2 cellular contexts compared by ENCODE assay signal in the genomic region with DNA sequence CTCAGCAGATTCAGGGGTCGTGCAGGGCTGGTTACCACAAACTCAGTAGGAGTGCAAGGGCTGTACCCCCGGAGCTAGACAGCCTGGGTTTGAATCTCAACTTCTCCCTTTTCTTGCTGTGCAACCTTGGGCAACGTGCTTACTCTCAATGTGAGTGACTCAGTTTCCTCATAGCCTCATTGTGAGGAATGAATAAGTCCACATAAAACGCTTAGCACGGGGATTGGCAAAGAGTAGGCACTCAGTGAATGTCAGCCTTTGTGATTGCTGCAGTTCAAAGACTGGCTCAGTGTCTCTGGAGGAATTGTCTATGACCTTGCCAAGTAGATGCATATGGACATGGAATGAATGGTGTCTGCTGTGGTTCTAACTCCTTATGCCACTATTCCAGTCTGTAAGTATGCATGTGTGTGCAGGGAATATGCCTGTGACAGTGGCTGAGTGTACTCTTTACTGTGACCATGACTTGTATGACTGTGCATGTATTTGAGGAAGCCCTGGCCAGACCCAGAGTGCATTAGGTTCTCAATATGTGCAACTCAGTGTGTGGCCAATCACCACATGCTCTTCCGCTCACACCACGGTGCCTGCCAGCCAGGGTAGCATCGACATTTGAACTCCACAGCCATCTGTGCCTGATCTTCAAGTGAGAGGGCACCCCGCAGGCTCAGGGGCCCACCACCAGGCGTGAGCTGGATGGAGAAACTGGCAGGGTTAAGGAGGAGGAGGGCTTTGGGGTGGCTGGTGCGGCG.
TF ChIP-seq lines count a peak whose summit lies in the region.

No MANE protein-coding gene starts in this region.

TF ChIP-seq in HCT116, 20 proteins besides CTCF, POLR2A, EP300 and RAD21:
- TF ChIP-seq EZH2 (IDR thresholded peaks at IDR 0.05) (no peak), YY1 (IDR thresholded peaks at IDR 0.05; ENCODE audit: extremely low read depth, insufficient replicate concordance, low read depth, low read length) (no peak), EZH2phosphoT487 (IDR thresholded peaks at IDR 0.05; ENCODE audit: borderline replicate concordance) (no peak), JUND (IDR thresholded peaks at IDR 0.05) (no peak), TCF7L2 (IDR thresholded peaks at IDR 0.05; ENCODE audit: borderline replicate concordance, extremely low read depth, insufficient read depth, insufficient read length) (no peak), SIN3A (IDR thresholded peaks at IDR 0.05; ENCODE audit: low read depth) (no peak), ELF1 (IDR thresholded peaks at IDR 0.05; ENCODE audit: borderline replicate concordance, low read depth) (no peak), EGR1 (IDR thresholded peaks at IDR 0.05; ENCODE audit: low read depth) (no peak)
- TF ChIP-seq, protein P1, sequence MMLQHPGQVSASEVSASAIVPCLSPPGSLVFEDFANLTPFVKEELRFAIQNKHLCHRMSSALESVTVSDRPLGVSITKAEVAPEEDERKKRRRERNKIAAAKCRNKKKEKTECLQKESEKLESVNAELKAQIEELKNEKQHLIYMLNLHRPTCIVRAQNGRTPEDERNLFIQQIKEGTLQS (IDR thresholded peaks at IDR 0.05): no peak
- TF ChIP-seq, protein P2, sequence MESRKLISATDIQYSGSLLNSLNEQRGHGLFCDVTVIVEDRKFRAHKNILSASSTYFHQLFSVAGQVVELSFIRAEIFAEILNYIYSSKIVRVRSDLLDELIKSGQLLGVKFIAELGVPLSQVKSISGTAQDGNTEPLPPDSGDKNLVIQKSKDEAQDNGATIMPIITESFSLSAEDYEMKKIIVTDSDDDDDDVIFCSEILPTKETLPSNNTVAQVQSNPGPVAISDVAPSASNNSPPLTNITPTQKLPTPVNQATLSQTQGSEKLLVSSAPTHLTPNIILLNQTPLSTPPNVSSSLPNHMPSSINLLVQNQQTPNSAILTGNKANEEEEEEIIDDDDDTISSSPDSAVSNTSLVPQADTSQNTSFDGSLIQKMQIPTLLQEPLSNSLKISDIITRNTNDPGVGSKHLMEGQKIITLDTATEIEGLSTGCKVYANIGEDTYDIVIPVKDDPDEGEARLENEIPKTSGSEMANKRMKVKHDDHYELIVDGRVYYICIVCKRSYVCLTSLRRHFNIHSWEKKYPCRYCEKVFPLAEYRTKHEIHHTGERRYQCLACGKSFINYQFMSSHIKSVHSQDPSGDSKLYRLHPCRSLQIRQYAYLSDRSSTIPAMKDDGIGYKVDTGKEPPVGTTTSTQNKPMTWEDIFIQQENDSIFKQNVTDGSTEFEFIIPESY (IDR thresholded peaks at IDR 0.05; ENCODE audit: extremely low read depth, insufficient replicate concordance, low read length): no peak
- TF ChIP-seq, protein P3, sequence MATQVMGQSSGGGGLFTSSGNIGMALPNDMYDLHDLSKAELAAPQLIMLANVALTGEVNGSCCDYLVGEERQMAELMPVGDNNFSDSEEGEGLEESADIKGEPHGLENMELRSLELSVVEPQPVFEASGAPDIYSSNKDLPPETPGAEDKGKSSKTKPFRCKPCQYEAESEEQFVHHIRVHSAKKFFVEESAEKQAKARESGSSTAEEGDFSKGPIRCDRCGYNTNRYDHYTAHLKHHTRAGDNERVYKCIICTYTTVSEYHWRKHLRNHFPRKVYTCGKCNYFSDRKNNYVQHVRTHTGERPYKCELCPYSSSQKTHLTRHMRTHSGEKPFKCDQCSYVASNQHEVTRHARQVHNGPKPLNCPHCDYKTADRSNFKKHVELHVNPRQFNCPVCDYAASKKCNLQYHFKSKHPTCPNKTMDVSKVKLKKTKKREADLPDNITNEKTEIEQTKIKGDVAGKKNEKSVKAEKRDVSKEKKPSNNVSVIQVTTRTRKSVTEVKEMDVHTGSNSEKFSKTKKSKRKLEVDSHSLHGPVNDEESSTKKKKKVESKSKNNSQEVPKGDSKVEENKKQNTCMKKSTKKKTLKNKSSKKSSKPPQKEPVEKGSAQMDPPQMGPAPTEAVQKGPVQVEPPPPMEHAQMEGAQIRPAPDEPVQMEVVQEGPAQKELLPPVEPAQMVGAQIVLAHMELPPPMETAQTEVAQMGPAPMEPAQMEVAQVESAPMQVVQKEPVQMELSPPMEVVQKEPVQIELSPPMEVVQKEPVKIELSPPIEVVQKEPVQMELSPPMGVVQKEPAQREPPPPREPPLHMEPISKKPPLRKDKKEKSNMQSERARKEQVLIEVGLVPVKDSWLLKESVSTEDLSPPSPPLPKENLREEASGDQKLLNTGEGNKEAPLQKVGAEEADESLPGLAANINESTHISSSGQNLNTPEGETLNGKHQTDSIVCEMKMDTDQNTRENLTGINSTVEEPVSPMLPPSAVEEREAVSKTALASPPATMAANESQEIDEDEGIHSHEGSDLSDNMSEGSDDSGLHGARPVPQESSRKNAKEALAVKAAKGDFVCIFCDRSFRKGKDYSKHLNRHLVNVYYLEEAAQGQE (IDR thresholded peaks at IDR 0.05; ENCODE audit: low read depth): no peak

TF ChIP-seq in H1, 55 proteins besides CTCF, POLR2A, EP300 and RAD21:
- TF ChIP-seq POU5F1 (IDR thresholded peaks at IDR 0.05; ENCODE audit: low read depth, low read length): no peak
- no peak for TF ChIP-seq CTBP2 (IDR thresholded peaks at IDR 0.05; ENCODE audit: borderline replicate concordance, insufficient read depth, insufficient read length, low read length)
- no peak for TF ChIP-seq RXRA (IDR thresholded peaks at IDR 0.05; ENCODE audit: insufficient read depth, low read depth, low read length)
- TF ChIP-seq, protein P4, sequence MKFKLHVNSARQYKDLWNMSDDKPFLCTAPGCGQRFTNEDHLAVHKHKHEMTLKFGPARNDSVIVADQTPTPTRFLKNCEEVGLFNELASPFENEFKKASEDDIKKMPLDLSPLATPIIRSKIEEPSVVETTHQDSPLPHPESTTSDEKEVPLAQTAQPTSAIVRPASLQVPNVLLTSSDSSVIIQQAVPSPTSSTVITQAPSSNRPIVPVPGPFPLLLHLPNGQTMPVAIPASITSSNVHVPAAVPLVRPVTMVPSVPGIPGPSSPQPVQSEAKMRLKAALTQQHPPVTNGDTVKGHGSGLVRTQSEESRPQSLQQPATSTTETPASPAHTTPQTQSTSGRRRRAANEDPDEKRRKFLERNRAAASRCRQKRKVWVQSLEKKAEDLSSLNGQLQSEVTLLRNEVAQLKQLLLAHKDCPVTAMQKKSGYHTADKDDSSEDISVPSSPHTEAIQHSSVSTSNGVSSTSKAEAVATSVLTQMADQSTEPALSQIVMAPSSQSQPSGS (IDR thresholded peaks at IDR 0.05; ENCODE audit: low read length): no peak
- no peak for TF ChIP-seq JUN (IDR thresholded peaks at IDR 0.05; ENCODE audit: low read depth, low read length)
- TF ChIP-seq SP4 (IDR thresholded peaks at IDR 0.05; ENCODE audit: low read length): no peak
- no peak for TF ChIP-seq TAF1 (IDR thresholded peaks at IDR 0.05; ENCODE audit: low read depth, low read length)
- TF ChIP-seq JUND (IDR thresholded peaks at IDR 0.05; ENCODE audit: low read length): no peak
- TF ChIP-seq CREB1 (IDR thresholded peaks at IDR 0.05): no peak
- no peak for TF ChIP-seq PHF8 (conservative IDR thresholded peaks at IDR 0.05; ENCODE audit: low read depth, low read length)
- TF ChIP-seq, protein P5, sequence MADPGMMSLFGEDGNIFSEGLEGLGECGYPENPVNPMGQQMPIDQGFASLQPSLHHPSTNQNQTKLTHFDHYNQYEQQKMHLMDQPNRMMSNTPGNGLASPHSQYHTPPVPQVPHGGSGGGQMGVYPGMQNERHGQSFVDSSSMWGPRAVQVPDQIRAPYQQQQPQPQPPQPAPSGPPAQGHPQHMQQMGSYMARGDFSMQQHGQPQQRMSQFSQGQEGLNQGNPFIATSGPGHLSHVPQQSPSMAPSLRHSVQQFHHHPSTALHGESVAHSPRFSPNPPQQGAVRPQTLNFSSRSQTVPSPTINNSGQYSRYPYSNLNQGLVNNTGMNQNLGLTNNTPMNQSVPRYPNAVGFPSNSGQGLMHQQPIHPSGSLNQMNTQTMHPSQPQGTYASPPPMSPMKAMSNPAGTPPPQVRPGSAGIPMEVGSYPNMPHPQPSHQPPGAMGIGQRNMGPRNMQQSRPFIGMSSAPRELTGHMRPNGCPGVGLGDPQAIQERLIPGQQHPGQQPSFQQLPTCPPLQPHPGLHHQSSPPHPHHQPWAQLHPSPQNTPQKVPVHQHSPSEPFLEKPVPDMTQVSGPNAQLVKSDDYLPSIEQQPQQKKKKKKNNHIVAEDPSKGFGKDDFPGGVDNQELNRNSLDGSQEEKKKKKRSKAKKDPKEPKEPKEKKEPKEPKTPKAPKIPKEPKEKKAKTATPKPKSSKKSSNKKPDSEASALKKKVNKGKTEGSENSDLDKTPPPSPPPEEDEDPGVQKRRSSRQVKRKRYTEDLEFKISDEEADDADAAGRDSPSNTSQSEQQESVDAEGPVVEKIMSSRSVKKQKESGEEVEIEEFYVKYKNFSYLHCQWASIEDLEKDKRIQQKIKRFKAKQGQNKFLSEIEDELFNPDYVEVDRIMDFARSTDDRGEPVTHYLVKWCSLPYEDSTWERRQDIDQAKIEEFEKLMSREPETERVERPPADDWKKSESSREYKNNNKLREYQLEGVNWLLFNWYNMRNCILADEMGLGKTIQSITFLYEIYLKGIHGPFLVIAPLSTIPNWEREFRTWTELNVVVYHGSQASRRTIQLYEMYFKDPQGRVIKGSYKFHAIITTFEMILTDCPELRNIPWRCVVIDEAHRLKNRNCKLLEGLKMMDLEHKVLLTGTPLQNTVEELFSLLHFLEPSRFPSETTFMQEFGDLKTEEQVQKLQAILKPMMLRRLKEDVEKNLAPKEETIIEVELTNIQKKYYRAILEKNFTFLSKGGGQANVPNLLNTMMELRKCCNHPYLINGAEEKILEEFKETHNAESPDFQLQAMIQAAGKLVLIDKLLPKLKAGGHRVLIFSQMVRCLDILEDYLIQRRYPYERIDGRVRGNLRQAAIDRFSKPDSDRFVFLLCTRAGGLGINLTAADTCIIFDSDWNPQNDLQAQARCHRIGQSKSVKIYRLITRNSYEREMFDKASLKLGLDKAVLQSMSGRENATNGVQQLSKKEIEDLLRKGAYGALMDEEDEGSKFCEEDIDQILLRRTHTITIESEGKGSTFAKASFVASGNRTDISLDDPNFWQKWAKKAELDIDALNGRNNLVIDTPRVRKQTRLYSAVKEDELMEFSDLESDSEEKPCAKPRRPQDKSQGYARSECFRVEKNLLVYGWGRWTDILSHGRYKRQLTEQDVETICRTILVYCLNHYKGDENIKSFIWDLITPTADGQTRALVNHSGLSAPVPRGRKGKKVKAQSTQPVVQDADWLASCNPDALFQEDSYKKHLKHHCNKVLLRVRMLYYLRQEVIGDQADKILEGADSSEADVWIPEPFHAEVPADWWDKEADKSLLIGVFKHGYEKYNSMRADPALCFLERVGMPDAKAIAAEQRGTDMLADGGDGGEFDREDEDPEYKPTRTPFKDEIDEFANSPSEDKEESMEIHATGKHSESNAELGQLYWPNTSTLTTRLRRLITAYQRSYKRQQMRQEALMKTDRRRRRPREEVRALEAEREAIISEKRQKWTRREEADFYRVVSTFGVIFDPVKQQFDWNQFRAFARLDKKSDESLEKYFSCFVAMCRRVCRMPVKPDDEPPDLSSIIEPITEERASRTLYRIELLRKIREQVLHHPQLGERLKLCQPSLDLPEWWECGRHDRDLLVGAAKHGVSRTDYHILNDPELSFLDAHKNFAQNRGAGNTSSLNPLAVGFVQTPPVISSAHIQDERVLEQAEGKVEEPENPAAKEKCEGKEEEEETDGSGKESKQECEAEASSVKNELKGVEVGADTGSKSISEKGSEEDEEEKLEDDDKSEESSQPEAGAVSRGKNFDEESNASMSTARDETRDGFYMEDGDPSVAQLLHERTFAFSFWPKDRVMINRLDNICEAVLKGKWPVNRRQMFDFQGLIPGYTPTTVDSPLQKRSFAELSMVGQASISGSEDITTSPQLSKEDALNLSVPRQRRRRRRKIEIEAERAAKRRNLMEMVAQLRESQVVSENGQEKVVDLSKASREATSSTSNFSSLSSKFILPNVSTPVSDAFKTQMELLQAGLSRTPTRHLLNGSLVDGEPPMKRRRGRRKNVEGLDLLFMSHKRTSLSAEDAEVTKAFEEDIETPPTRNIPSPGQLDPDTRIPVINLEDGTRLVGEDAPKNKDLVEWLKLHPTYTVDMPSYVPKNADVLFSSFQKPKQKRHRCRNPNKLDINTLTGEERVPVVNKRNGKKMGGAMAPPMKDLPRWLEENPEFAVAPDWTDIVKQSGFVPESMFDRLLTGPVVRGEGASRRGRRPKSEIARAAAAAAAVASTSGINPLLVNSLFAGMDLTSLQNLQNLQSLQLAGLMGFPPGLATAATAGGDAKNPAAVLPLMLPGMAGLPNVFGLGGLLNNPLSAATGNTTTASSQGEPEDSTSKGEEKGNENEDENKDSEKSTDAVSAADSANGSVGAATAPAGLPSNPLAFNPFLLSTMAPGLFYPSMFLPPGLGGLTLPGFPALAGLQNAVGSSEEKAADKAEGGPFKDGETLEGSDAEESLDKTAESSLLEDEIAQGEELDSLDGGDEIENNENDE (IDR thresholded peaks at IDR 0.05; ENCODE audit: insufficient replicate concordance, low read length): no peak
- TF ChIP-seq, protein P1 (IDR thresholded peaks at IDR 0.05; ENCODE audit: insufficient read depth, low read depth, low read length): no peak
- no peak for TF ChIP-seq MAFK (IDR thresholded peaks at IDR 0.05; ENCODE audit: low read depth, low read length)
- no peak for TF ChIP-seq RNF2 (IDR thresholded peaks at IDR 0.05; ENCODE audit: borderline replicate concordance, low read depth, low read length, missing control alignments, poor library complexity, severe bottlenecking)
- TF ChIP-seq POLR2AphosphoS5 (IDR thresholded peaks at IDR 0.05; ENCODE audit: low read depth, low read length): no peak
- no peak for TF ChIP-seq HDAC6 (IDR thresholded peaks at IDR 0.05; ENCODE audit: low read depth, low read length)
- TF ChIP-seq SP1 (IDR thresholded peaks at IDR 0.05; ENCODE audit: low read depth, low read length): no peak
- TF ChIP-seq, protein P6, sequence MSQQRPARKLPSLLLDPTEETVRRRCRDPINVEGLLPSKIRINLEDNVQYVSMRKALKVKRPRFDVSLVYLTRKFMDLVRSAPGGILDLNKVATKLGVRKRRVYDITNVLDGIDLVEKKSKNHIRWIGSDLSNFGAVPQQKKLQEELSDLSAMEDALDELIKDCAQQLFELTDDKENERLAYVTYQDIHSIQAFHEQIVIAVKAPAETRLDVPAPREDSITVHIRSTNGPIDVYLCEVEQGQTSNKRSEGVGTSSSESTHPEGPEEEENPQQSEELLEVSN (IDR thresholded peaks at IDR 0.05): no peak
- TF ChIP-seq SP2 (IDR thresholded peaks at IDR 0.05; ENCODE audit: low read length): no peak
- no peak for TF ChIP-seq FOSL1 (IDR thresholded peaks at IDR 0.05; ENCODE audit: insufficient read depth, low read depth, low read length)
